Comparison of ENCODE assay signal across 8 cellular contexts in the genomic region with DNA sequence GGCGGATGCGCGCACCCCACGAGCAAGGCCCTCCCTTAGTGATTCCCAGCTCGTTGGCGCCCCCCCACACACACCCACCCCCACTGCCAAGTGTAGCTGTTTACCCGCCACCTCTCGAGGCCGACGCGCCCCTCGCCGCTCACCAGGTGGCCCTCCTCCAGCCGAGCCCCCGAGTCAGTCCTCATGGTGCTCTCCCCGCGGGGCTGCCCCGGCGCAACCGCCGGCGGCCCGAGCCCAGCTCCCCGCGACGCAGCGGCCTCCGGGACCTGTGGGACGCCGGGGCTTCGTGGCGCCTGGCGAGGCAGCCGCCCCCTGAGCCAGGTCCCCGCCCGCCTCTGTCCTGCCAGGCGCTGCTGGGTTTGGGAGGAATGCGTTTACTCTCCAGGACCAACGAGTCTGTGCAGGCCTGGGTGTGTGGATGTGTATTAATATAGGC. TPM values are rescaled to one million over a fixed set of nuclear protein-coding genes. Genes with fewer than 3 reads are reported as not detected.
DNase-seq lines count a peak whose midpoint lies in the region; ATAC-seq and TF ChIP-seq lines count a peak whose summit lies in the region.

TMEM237 (minus strand) TSS at position 288 of the 436 bp plus-strand sequence; CDS start at position 185, 103 bp downstream.

- 1 to 2% methylated on average over 14 to 29 of the region's 39 CpGs for WGBS in lower leg skin, 2 donors

- intact Hi-C loops in T-helper 2 cell treated with Interferon-gamma antibody and Interleukin-4, amounts not matched to agents 100 ng/mL and 5 ng/mL, for 36 hours (cut with micrococcal nuclease) = loop anchor here (5.0 to 10.0 kb wide), 2 partner anchors 1269 to 1728 kb away; partner anchors contain the start of genes C2orf69, CARF and WDR12
- intact Hi-C loops in lower leg skin (cut with DNase I; ENCODE audit: low total_unique reads) = no loop called here

- peak; percentile 36 for ATAC-seq in GM19397 (IDR thresholded peaks at IDR 0.05; ENCODE audit: unreplicated experiment)
- peak; percentile 24 for ATAC-seq in HG03469 (IDR thresholded peaks at IDR 0.05; ENCODE audit: unreplicated experiment)

- no peak for TF ChIP-seq POLR2A in lower leg skin (IDR thresholded peaks at IDR 0.05)

- no peak for TF ChIP-seq CTCF in lower leg skin (IDR thresholded peaks at IDR 0.05)

- H3K4me3 ChIP-seq in lower leg skin (ENCODE audit: low read depth, poor library complexity, severe bottlenecking) = peak within 1 kb of the TSS; percentile 90

- in situ Hi-C loops in Caki2 (cut with HindIII; ENCODE audit: low pct_unique_long_range_greater_than_20kb, low sequenced_read_pairs) = no loop called here

- DNase-seq in Caki2 (ENCODE audit: low read depth) (peak; percentile 62), dermis blood vessel endothelial cell (no peak), lower leg skin (ENCODE audit: low spot score in 2 of 2) (peak; percentile 51 to 89), OCI-M2 (lab: John Stamatoyannopoulos, UW; ENCODE audit: unreplicated experiment) (no peak)
- DNase-seq in stimulated activated CD8-positive, alpha-beta memory T cell treated with anti-CD3 and anti-CD28 coated beads, Interleukin-7, amount 100 ng/mL, for 48 hours (ENCODE audit: extremely low read depth in 1 of 2, low read depth in 1 of 2) = peak; percentile 17 to 20

RNA-seq across cellular contexts. Expression of gene TMEM237, which starts in this region (rescaled TPM):
- 37.5 and 60.1 TPM in 2 replicates for total RNA-seq in Caki2 (2014; rRNA removed; shearing (Covaris generic); ENCODE audit: low replicate concordance)
- total RNA-seq in T-helper 2 cell treated with Interferon-gamma antibody and Interleukin-4, amounts not matched to agents 100 ng/mL and 5 ng/mL, for 36 hours = 19.9 and 24.1 TPM in 2 replicates
- total RNA-seq in dermis blood vessel endothelial cell = 28.2 and 35.0 TPM in 2 replicates
- 10 to 100 TPM; 39.1 to 69.4 (median 47.9) TPM for total RNA-seq in lower leg skin

Comparison
In these comparisons a context has a peak if more than half of its experiments do, and no peak if none do; other contexts are left out.
1. DNase-seq: peak in Caki2 (single experiment), lower leg skin (2 of 2) and stimulated activated CD8-positive, alpha-beta memory T cell treated with anti-CD3 and anti-CD28 coated beads, Interleukin-7, amount 100 ng/mL, for 48 hours (2 of 2); none in dermis blood vessel endothelial cell (single experiment) and OCI-M2 (single experiment).